1 cellular context compared by ENCODE assay signal in the genomic region with DNA sequence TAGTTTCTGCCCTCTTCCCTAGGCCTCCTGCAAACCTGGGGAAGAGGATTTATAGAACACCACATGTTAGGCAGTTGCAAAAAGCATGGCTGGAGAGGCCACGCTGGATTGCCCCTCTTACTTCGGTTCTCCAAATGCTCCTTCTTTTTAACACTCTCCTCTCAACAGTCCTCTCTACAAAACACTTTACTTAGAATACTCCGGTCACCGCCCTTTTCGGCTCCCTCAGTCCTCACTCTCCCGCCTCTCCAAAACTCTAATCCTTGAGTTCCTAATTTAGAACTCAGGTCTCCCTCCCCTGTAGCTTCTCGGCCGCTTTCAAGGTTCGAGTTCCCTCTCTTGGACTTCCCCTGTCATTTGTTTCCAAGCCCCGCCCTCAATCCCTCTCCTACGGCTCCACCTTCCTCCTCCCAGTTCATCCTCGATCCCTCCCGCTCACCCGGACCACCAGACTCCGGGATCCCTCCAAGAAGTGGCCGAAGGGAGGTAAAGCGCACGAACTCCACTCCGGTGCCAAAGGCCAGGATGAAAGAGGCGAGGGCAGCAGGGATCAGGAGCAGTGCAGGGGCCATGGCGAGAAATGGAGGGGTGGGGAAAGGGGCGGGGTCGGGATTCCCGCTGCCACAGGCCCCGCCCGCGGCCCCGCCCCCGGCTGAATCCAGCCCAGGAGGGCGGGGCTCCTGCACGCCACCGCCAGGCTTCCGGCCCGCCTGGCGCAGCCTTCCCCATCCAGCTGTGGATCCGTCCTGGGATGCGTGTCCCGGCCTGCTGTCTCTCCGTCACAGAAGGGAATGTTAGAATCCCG.
TF ChIP-seq lines count a peak whose summit lies in the region.

NRM (minus strand) TSS at position 582 of the 805 bp plus-strand sequence; CDS start at position 572, 10 bp downstream.

TF ChIP-seq in HepG2, 621 proteins besides CTCF, POLR2A, EP300 and RAD21 (continued from another document and continues in another):
- TF ChIP-seq GMEB1 (CRISPR knock-in tag; IDR thresholded peaks at IDR 0.05; ENCODE audit: borderline replicate concordance) (no peak; the same call in 1 of the 2 replicates), PHF5A (CRISPR knock-in tag; IDR thresholded peaks at IDR 0.05; ENCODE audit: low read depth, unreplicated experiment) (peak; percentile 25), SP5 (CRISPR knock-in tag; IDR thresholded peaks at IDR 0.05; ENCODE audit: borderline replicate concordance, low read depth) (peak; percentile 85), ISX (CRISPR knock-in tag; conservative IDR thresholded peaks at IDR 0.05) (0 out of 2 replicates have a peak, but pooled peaks have one; percentile 34), ZNF709 (CRISPR knock-in tag; IDR thresholded peaks at IDR 0.05) (peak; percentile 61; the same call in 1 of the 2 replicates), MEF2D (CRISPR knock-in tag; IDR thresholded peaks at IDR 0.05) (no peak; the same call in 1 of the 2 replicates), NR1H2 (CRISPR knock-in tag; IDR thresholded peaks at IDR 0.05; ENCODE audit: borderline replicate concordance, low read depth) (no peak), GLI4 (CRISPR knock-in tag; IDR thresholded peaks at IDR 0.05; ENCODE audit: borderline replicate concordance) (no peak), REXO4 (CRISPR knock-in tag; IDR thresholded peaks at IDR 0.05; ENCODE audit: borderline replicate concordance) (no peak), ZNF589 (CRISPR knock-in tag; conservative IDR thresholded peaks at IDR 0.05) (0 out of 2 replicates have a peak, but pooled peaks have one; percentile 55), ZUFSP (CRISPR knock-in tag; IDR thresholded peaks at IDR 0.05; ENCODE audit: borderline replicate concordance) (no peak), FOXK1 (CRISPR knock-in tag; IDR thresholded peaks at IDR 0.05; ENCODE audit: borderline replicate concordance, low read depth) (no peak), ZNF660 (CRISPR knock-in tag; IDR thresholded peaks at IDR 0.05; ENCODE audit: borderline replicate concordance, low read depth) (no peak), MLLT10 (CRISPR knock-in tag; IDR thresholded peaks at IDR 0.05) (no peak), ZNF451 (CRISPR knock-in tag; IDR thresholded peaks at IDR 0.05) (peak; percentile 26; the same call in 1 of the 2 replicates), SSRP1 (CRISPR knock-in tag; IDR thresholded peaks at IDR 0.05) (no peak), ZSCAN9 (CRISPR knock-in tag; IDR thresholded peaks at IDR 0.05; ENCODE audit: borderline replicate concordance) (no peak; the same call in 1 of the 2 replicates), ZNF550 (CRISPR knock-in tag; IDR thresholded peaks at IDR 0.05; ENCODE audit: borderline replicate concordance) (no peak), GATAD1 (CRISPR knock-in tag; IDR thresholded peaks at IDR 0.05) (peak; percentile 65; the same call in 1 of the 2 replicates), ZNF256 (CRISPR knock-in tag; conservative IDR thresholded peaks at IDR 0.05) (0 out of 2 replicates have a peak, but pooled peaks have one; percentile 65), RFX1 (IDR thresholded peaks at IDR 0.05) (no peak), ARNT (IDR thresholded peaks at IDR 0.05) (no peak), U2AF1 (optimal IDR thresholded peaks at IDR 0.05; ENCODE audit: low read depth, low read length) (no peak), ZSCAN31 (CRISPR knock-in tag; IDR thresholded peaks at IDR 0.05; ENCODE audit: low read depth) (no peak), ZNF605 (CRISPR knock-in tag; IDR thresholded peaks at IDR 0.05) (no peak), KAT7 (CRISPR knock-in tag; IDR thresholded peaks at IDR 0.05; ENCODE audit: borderline replicate concordance) (0 out of 2 replicates have a peak, but pooled peaks have one; percentile 13), RCOR2 (CRISPR knock-in tag; IDR thresholded peaks at IDR 0.05) (no peak), KLF6 (CRISPR knock-in tag; IDR thresholded peaks at IDR 0.05) (no peak), ZNF30 (CRISPR knock-in tag; IDR thresholded peaks at IDR 0.05) (no peak), ZNF101 (CRISPR knock-in tag; IDR thresholded peaks at IDR 0.05; ENCODE audit: borderline replicate concordance, low read depth) (no peak), NFKBIZ (CRISPR knock-in tag; IDR thresholded peaks at IDR 0.05) (no peak), TFDP2 (CRISPR knock-in tag; IDR thresholded peaks at IDR 0.05) (peak; percentile 79), HOXA7 (CRISPR knock-in tag; IDR thresholded peaks at IDR 0.05) (no peak), ZXDC (CRISPR knock-in tag; IDR thresholded peaks at IDR 0.05) (no peak), NBN (conservative IDR thresholded peaks at IDR 0.05) (no peak), ZNF430 (CRISPR knock-in tag; IDR thresholded peaks at IDR 0.05) (0 out of 2 replicates have a peak, but pooled peaks have one; percentile 13), REL (CRISPR knock-in tag; conservative IDR thresholded peaks at IDR 0.05) (0 out of 2 replicates have a peak, but pooled peaks have one; percentile 49), DNMT1 (CRISPR knock-in tag; IDR thresholded peaks at IDR 0.05) (no peak), IRF2 (CRISPR knock-in tag; IDR thresholded peaks at IDR 0.05) (peak; percentile 61; the same call in 1 of the 2 replicates), ZNF234 (CRISPR knock-in tag; conservative IDR thresholded peaks at IDR 0.05) (no peak), PAX8 (CRISPR knock-in tag; IDR thresholded peaks at IDR 0.05; ENCODE audit: borderline replicate concordance) (no peak)
- TF ChIP-seq, protein P1, sequence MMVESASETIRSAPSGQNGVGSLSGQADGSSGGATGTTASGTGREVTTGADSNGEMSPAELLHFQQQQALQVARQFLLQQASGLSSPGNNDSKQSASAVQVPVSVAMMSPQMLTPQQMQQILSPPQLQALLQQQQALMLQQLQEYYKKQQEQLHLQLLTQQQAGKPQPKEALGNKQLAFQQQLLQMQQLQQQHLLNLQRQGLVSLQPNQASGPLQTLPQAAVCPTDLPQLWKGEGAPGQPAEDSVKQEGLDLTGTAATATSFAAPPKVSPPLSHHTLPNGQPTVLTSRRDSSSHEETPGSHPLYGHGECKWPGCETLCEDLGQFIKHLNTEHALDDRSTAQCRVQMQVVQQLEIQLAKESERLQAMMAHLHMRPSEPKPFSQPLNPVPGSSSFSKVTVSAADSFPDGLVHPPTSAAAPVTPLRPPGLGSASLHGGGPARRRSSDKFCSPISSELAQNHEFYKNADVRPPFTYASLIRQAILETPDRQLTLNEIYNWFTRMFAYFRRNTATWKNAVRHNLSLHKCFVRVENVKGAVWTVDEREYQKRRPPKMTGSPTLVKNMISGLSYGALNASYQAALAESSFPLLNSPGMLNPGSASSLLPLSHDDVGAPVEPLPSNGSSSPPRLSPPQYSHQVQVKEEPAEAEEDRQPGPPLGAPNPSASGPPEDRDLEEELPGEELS (CRISPR knock-in tag; IDR thresholded peaks at IDR 0.05), result peak; percentile 52; the same call in 1 of the 2 replicates
- TF ChIP-seq, protein P2, sequence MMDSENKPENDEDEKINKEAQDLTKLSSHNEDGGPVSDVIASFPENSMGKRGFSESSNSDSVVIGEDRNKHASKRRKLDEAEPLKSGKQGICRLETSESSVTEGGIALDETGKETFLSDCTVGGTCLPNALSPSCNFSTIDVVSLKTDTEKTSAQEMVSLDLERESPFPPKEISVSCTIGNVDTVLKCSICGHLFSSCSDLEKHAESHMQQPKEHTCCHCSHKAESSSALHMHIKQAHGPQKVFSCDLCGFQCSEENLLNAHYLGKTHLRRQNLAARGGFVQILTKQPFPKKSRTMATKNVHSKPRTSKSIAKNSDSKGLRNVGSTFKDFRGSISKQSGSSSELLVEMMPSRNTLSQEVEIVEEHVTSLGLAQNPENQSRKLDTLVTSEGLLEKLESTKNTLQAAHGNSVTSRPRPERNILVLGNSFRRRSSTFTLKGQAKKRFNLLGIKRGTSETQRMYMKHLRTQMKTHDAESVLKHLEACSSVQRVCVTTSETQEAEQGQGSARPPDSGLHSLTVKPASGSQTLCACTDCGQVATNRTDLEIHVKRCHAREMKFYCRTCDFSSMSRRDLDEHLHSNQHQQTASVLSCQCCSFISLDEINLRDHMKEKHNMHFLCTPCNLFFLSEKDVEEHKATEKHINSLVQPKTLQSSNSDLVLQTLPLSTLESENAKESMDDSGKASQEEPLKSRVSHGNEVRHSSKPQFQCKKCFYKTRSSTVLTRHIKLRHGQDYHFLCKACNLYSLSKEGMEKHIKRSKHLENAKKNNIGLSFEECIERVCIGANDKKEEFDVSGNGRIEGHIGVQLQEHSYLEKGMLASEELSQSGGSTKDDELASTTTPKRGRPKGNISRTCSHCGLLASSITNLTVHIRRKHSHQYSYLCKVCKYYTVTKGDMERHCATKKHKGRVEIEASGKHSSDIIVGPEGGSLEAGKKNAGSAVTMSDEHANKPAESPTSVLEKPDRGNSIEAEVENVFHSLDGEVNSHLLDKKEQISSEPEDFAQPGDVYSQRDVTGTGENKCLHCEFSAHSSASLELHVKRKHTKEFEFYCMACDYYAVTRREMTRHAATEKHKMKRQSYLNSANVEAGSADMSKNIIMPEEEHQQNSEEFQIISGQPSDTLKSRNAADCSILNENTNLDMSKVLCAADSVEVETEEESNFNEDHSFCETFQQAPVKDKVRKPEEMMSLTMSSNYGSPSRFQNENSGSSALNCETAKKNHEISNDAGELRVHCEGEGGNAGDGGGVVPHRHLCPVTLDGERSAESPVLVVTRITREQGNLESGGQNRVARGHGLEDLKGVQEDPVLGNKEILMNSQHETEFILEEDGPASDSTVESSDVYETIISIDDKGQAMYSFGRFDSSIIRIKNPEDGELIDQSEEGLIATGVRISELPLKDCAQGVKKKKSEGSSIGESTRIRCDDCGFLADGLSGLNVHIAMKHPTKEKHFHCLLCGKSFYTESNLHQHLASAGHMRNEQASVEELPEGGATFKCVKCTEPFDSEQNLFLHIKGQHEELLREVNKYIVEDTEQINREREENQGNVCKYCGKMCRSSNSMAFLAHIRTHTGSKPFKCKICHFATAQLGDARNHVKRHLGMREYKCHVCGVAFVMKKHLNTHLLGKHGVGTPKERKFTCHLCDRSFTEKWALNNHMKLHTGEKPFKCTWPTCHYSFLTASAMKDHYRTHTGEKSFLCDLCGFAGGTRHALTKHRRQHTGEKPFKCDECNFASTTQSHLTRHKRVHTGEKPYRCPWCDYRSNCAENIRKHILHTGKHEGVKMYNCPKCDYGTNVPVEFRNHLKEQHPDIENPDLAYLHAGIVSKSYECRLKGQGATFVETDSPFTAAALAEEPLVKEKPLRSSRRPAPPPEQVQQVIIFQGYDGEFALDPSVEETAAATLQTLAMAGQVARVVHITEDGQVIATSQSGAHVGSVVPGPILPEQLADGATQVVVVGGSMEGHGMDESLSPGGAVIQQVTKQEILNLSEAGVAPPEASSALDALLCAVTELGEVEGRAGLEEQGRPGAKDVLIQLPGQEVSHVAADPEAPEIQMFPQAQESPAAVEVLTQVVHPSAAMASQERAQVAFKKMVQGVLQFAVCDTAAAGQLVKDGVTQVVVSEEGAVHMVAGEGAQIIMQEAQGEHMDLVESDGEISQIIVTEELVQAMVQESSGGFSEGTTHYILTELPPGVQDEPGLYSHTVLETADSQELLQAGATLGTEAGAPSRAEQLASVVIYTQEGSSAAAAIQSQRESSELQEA (CRISPR knock-in tag; IDR thresholded peaks at IDR 0.05; ENCODE audit: not compliant biosample characterization), result no peak
